ENCODE assay signal across 11 cellular contexts in genomic region chr2:1613731-1614354, GRCh38.
DNase-seq lines count a peak whose midpoint lies in the region; ATAC-seq and TF ChIP-seq lines count a peak whose summit lies in the region.
"Had no signal": no experiment of that assay in that cellular context is flagged by ENCODE, and none has a peak within 500 bp of the region (broad histone marks: within the 10 kb centered on the region; RNA-seq: fewer than 3 reads in every experiment).

No MANE protein-coding gene starts in this region.

- peak overlapping the region; percentile 63 for H3K27ac ChIP-seq in RWPE1
- H3K27ac ChIP-seq: spleen had no signal

- TF ChIP-seq CTCF in RWPE1 (conservative IDR thresholded peaks at IDR 0.05; ENCODE audit: low read depth) = no peak

- intact Hi-C loops in posterior vena cava (cut with DNase I) = no loop called here

- no peak for ATAC-seq in HG02571 (IDR thresholded peaks at IDR 0.05; ENCODE audit: unreplicated experiment)
- ATAC-seq in GM18502 (IDR thresholded peaks at IDR 0.05; ENCODE audit: poor library complexity, unreplicated experiment) = no peak

- DNase-seq in GM03348 (ENCODE audit: low spot score) (peak; percentile 61), RWPE1 (ENCODE audit: low spot score) (no peak), foreskin melanocyte (peak; percentile 60), posterior vena cava (ENCODE audit: low spot score) (peak; percentile 82), NCI-H526 (lab: John Stamatoyannopoulos, UW) (no peak)
- DNase-seq in activated CD4-positive, alpha-beta T cell treated with anti-CD3 and anti-CD28 coated beads for 48 hours = no peak
- DNase-seq: DMS153; NK-92 treated with Interleukin-12 subunit alpha and Interleukin-12 subunit beta, amount 100 ng/mL, for 24 hours had no signal

- POLR2A ChIA-PET in RWPE1 (lab: Yijun Ruan, JAX; ENCODE audit: low non-redundant PET) = no interaction called here

- CTCF ChIA-PET in RWPE1 (lab: Yijun Ruan, JAX) = no interaction called here

Comparison
In these comparisons a context has a peak if more than half of its experiments do, and no peak if none do; other contexts are left out.
1. DNase-seq: peak in GM03348 (single experiment), foreskin melanocyte (single experiment) and posterior vena cava (single experiment); none in RWPE1 (single experiment), activated CD4-positive, alpha-beta T cell treated with anti-CD3 and anti-CD28 coated beads for 48 hours (single experiment) and NCI-H526 (0 of 2).